19 cellular contexts compared by ENCODE assay signal in genomic region chr1:229310833-229311232, GRCh38.
"Had no signal": no experiment of that assay in that cellular context is flagged by ENCODE, and none has a peak within 500 bp of the region (broad histone marks: within the 10 kb centered on the region; RNA-seq: fewer than 3 reads in every experiment).

No MANE protein-coding gene starts in this region.

- H3K27ac ChIP-seq: epithelial cell of prostate, psoas muscle, transverse colon, VCaP had no signal

- ATAC-seq: activated CD4-positive, alpha-beta T cell treated with anti-CD3 and anti-CD28 coated beads for 36 hours; effector memory CD8-positive, alpha-beta T cell; naive thymus-derived CD8-positive, alpha-beta T cell had no signal

- H3K4me1 ChIP-seq: transverse colon had no signal

- DNase-seq: activated CD4-positive, alpha-beta memory T cell treated with anti-CD3 and anti-CD28 coated beads, Interleukin-2, amount 10 ng/mL, durations not matched to agents 7 days and 5 days; activated CD4-positive, alpha-beta T cell treated with anti-CD3 and anti-CD28 coated beads for 36 hours; activated naive CD4-positive, alpha-beta T cell; aorta; effector memory CD8-positive, alpha-beta T cell; foreskin fibroblast; islet precursor cell; naive thymus-derived CD8-positive, alpha-beta T cell; occipital lobe; psoas muscle; SK-N-SH; stimulated activated CD4-positive, alpha-beta T cell treated with anti-CD3 and anti-CD28 coated beads, Interleukin-12 subunit alpha, Interleukin-12 subunit beta, amount 100 ng/mL, for 4 hours; stimulated activated naive CD4-positive, alpha-beta T cell; substantia nigra; T-helper 1 cell; transverse colon had no signal

- H3K4me3 ChIP-seq: lung, psoas muscle, transverse colon had no signal

- H3K9me3 ChIP-seq: psoas muscle, SK-N-SH, transverse colon had no signal

- H3K27me3 ChIP-seq: transverse colon had no signal
